In the genomic region with DNA sequence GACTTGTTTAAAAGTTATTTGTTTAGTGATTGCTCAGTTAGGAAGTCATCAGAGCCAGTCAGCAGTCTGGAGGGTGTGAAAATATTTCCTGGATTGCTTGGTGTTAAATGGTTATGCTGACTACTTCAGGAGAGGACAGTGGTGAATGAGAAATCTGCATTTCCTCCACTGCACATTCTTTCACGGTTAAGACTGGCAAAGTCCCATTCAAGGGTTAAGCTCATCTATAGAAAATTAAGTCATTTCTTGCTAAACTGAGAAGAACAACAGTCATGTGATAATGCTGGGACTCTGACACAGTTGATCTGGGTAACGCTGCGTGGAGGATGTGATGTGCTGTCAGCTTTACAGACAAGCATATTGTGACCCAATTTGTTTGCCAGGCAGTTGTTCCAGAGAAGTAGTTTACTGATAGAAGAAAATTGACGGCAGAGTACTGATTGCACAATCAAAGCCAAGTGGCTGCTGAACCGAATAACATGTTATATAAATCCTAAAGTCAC, we compare ENCODE assay signal across 7 cellular contexts.
A peak's percentile ranks its signal among the peaks of the same experiment; 100 is the strongest.
DNase-seq lines count a peak whose midpoint lies in the region; ATAC-seq, FAIRE-seq and TF ChIP-seq lines count a peak whose summit lies in the region.

No MANE protein-coding gene starts in this region.

- DNase-seq in Panc1 (ENCODE audit: low read depth, low spot score), result peak; percentile 15
- DNase-seq in bronchial epithelial cell (ENCODE audit: low read depth), result peak; percentile 93
- DNase-seq in kidney glomerular epithelial cell (lab: John Stamatoyannopoulos, UW), result peak; percentile 87
- no peak for DNase-seq in suprapubic skin (ENCODE audit: low spot score in 2 of 2)
- DNase-seq in A673 (ENCODE audit: low spot score), result no peak
- DNase-seq in NCI-H146 (lab: John Stamatoyannopoulos, UW), result no peak

- H3K36me3 ChIP-seq in Panc1 (ENCODE audit: control insufficient read depth, insufficient read depth, low read length), result no peaks in the 10 kb centered on the region
- no peaks in the 10 kb centered on the region for H3K36me3 ChIP-seq in bronchial epithelial cell (ENCODE audit: control insufficient read depth, insufficient read depth, low read length)
- no peaks in the 10 kb centered on the region for H3K36me3 ChIP-seq in suprapubic skin
- H3K36me3 ChIP-seq in A673 (ENCODE audit: insufficient read depth, low read length, poor library complexity, severe bottlenecking), result no peaks in the 10 kb centered on the region

- intact Hi-C loops in Panc1 (cut with micrococcal nuclease; ENCODE audit: unreplicated experiment), result no loop called here
- intact Hi-C loops in A673 (cut with micrococcal nuclease; ENCODE audit: unreplicated experiment), result no loop called here

- WGBS in suprapubic skin, result 11% methylated on average over 5 of the region's 5 CpGs

- no peaks in the 10 kb centered on the region for H3K27me3 ChIP-seq in Panc1 (ENCODE audit: control insufficient read depth, insufficient read depth, low read length)
- H3K27me3 ChIP-seq in bronchial epithelial cell (ENCODE audit: control insufficient read depth, insufficient read depth, low read length), result no peaks in the 10 kb centered on the region
- H3K27me3 ChIP-seq in suprapubic skin, result no peaks in the 10 kb centered on the region
- H3K27me3 ChIP-seq in A673 (replicated peaks; ENCODE audit: insufficient read depth, low read depth, low read length, poor library complexity), result peaks cover 4% of the 10 kb centered on the region

- TF ChIP-seq EP300 in suprapubic skin (IDR thresholded peaks at IDR 0.05), result no peak

- H3K27ac ChIP-seq in Panc1 (ENCODE audit: low read length), result no peak overlapping the region
- H3K27ac ChIP-seq in suprapubic skin, result peak overlapping the region; percentile 75
- no peak overlapping the region for H3K27ac ChIP-seq in A673 (ENCODE audit: low read depth, low read length, poor library complexity, severe bottlenecking)

- CTCF ChIA-PET in Panc1 (lab: Charles Lee) (no interaction called here), A673 (lab: Charles Lee) (no interaction called here)

- POLR2A ChIA-PET in Panc1 (lab: Charles Lee) (no interaction called here), A673 (lab: Charles Lee; ENCODE audit: low non-redundant PET) (no interaction called here)

- no peaks in the 10 kb centered on the region for H3K4me1 ChIP-seq in Panc1 (ENCODE audit: control insufficient read depth, insufficient read depth, low read length)
- H3K4me1 ChIP-seq in suprapubic skin, result peaks cover 26% of the 10 kb centered on the region
- no peaks in the 10 kb centered on the region for H3K4me1 ChIP-seq in A673 (ENCODE audit: insufficient read depth, low read length, poor library complexity, severe bottlenecking)

- no peak for TF ChIP-seq CTCF in Panc1 (IDR thresholded peaks at IDR 0.05)
- TF ChIP-seq CTCF in bronchial epithelial cell (IDR thresholded peaks at IDR 0.05; ENCODE audit: insufficient read depth, low read length, severe bottlenecking), result no peak
- no peak for TF ChIP-seq CTCF in suprapubic skin (IDR thresholded peaks at IDR 0.05)
- no peak for TF ChIP-seq CTCF in A673 (conservative IDR thresholded peaks at IDR 0.05; ENCODE audit: low read depth, low read length)

- no peak overlapping the region for H3K4me3 ChIP-seq in Panc1 (ENCODE audit: low read depth in 2 of 2, low read length in 2 of 2)
- no peak overlapping the region for H3K4me3 ChIP-seq in bronchial epithelial cell (ENCODE audit: low read depth, low read length)
- no peak overlapping the region for H3K4me3 ChIP-seq in suprapubic skin
- H3K4me3 ChIP-seq in A673 (ENCODE audit: low read depth, low read length, poor library complexity, severe bottlenecking), result no peak overlapping the region

- FAIRE-seq in bronchial epithelial cell (lab: Jason Lieb, UNC), result peak; percentile 7

- no peaks in the 10 kb centered on the region for H3K9me3 ChIP-seq in Panc1 (ENCODE audit: control insufficient read depth, insufficient read depth, low read depth, low read length)
- no peaks in the 10 kb centered on the region for H3K9me3 ChIP-seq in suprapubic skin
- no peaks in the 10 kb centered on the region for H3K9me3 ChIP-seq in A673 (ENCODE audit: low read depth, low read length, poor library complexity, severe bottlenecking)

- in situ Hi-C loops in Panc1 (cut with HindIII; ENCODE audit: low pct_unique_long_range_greater_than_20kb, low sequenced_read_pairs), result no loop called here

- no peak for TF ChIP-seq POLR2A in suprapubic skin (IDR thresholded peaks at IDR 0.05)

- ATAC-seq in Panc1 (no peak), GM21367 (IDR thresholded peaks at IDR 0.05; ENCODE audit: unreplicated experiment) (no peak)

- BruUV-seq in Panc1 (replicated peaks; lab: Mats Ljungman, UMichigan) (no TSS peak), A673 (replicated peaks; lab: Mats Ljungman, UMichigan) (no TSS peak)

Comparison
In these comparisons a context has a peak if more than half of its experiments do, and no peak if none do; other contexts are left out.
1. DNase-seq: peak in Panc1 (single experiment), bronchial epithelial cell (single experiment) and kidney glomerular epithelial cell (single experiment); none in suprapubic skin (0 of 2), A673 (single experiment) and NCI-H146 (single experiment).